ENCODE assay signal across 14 cellular contexts in the genomic region with DNA sequence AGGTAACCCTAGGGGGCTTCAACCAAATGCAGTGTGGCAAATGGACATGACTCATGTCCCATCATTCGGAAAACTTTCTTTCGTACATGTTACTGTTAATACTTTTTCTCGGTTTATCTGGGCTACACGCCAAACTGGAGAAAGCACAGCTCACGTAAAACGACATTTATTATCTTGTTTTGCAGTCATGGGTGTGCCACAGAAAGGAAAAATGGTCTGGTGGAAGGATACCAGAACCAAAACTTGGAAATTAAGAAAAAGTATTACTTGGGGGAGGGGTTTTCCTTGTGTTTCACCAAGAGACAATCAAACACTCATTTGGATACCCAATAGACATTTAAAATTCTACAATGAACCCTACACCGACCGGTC. TPM values are rescaled to one million over a fixed set of nuclear protein-coding genes. Genes with fewer than 3 reads are reported as not detected.
DNase-seq lines count a peak whose midpoint lies in the region; ATAC-seq, FAIRE-seq and TF ChIP-seq lines count a peak whose summit lies in the region.
"Had no signal": no experiment of that assay in that cellular context is flagged by ENCODE, and none has a peak within 500 bp of the region (broad histone marks: within the 10 kb centered on the region; RNA-seq: fewer than 3 reads in every experiment).

No MANE protein-coding gene starts in this region.

- FAIRE-seq in endothelial cell of umbilical vein (lab: Jason Lieb, UNC) (no peak), GM19239 (lab: Jason Lieb, UNC) (no peak)

- H3K9me2 ChIP-seq in PC-3 (replicated peaks; ENCODE audit: low read length) = no peaks in the 10 kb centered on the region

- H3K9ac ChIP-seq in PC-3 (ENCODE audit: low read length) (0 out of 2 replicates have a peak overlapping the region, but pooled peaks have one; percentile 9), endothelial cell of umbilical vein (replicated peaks; ENCODE audit: extremely low read depth, insufficient read depth, low read length) (no peak overlapping the region)

- no peaks in the 10 kb centered on the region for H3K36me3 ChIP-seq in PC-3 (ENCODE audit: low read depth, low read length)
- no peaks in the 10 kb centered on the region for H3K36me3 ChIP-seq in endothelial cell of umbilical vein (ENCODE audit: control insufficient read depth in 2 of 2, extremely low read depth in 1 of 2, insufficient read depth in 2 of 2, low read length in 2 of 2)

- H3K79me2 ChIP-seq in PC-3 (ENCODE audit: low read length) (no peaks in the 10 kb centered on the region), endothelial cell of umbilical vein (ENCODE audit: control insufficient read depth, insufficient read depth, low read length) (no peaks in the 10 kb centered on the region)

- DNase-seq in PC-3 = peak; percentile 36
- DNase-seq in endothelial cell of umbilical vein (ENCODE audit: low read depth, low spot score) = peak; percentile 60
- no peak for DNase-seq in GM19239 (ENCODE audit: insufficient read length, low spot score)
- no peak for DNase-seq in nucleus accumbens (lab: John Stamatoyannopoulos, UW)
- no peak for DNase-seq in cerebellar nuclear complex (lab: John Stamatoyannopoulos, UW)
- DNase-seq: activated CD4-positive, alpha-beta T cell treated with anti-CD3 and anti-CD28 coated beads for 4 hours; body of pancreas; Kasumi-1; naive thymus-derived CD8-positive, alpha-beta T cell had no signal

- H3K9me1 ChIP-seq in endothelial cell of umbilical vein (replicated peaks; ENCODE audit: control insufficient read depth, extremely low read depth, insufficient read depth, low read length) = no peaks in the 10 kb centered on the region

- H3K4me1 ChIP-seq in PC-3 (ENCODE audit: insufficient read depth, low read length) (peaks cover 35% of the 10 kb centered on the region), endothelial cell of umbilical vein (ENCODE audit: control insufficient read depth, extremely low read depth, insufficient read depth, low read length) (peaks cover 8% of the 10 kb centered on the region)

- H2AFZ ChIP-seq in PC-3 (ENCODE audit: low read length) = peak overlapping the region; percentile 77
- no peak overlapping the region for H2AFZ ChIP-seq in endothelial cell of umbilical vein (ENCODE audit: low read depth, low read length)

- H3K27me3 ChIP-seq in PC-3 (ENCODE audit: low read length) (no peaks in the 10 kb centered on the region), endothelial cell of umbilical vein (ENCODE audit: control insufficient read depth in 2 of 2, insufficient read depth in 2 of 2, low read length in 2 of 2) (peaks cover 51 to 54% of the 10 kb centered on the region in 2 experiments)

- intact Hi-C loops in PC-3 (cut with micrococcal nuclease) = no loop called here
- intact Hi-C loops in endothelial cell of umbilical vein (cut with micrococcal nuclease) = no loop called here

- H3K4me2 ChIP-seq in PC-3 (ENCODE audit: low read length) (peak overlapping the region; percentile 83), endothelial cell of umbilical vein (ENCODE audit: insufficient read depth, low read length) (peak overlapping the region; percentile 30)

- H4K20me1 ChIP-seq in PC-3 (ENCODE audit: low read length) (no peaks in the 10 kb centered on the region), endothelial cell of umbilical vein (replicated peaks; ENCODE audit: control insufficient read depth, extremely low read depth, insufficient read depth, low read length) (no peaks in the 10 kb centered on the region)

- no peak for ATAC-seq in PC-3
- no peak for ATAC-seq in HG02678 (IDR thresholded peaks at IDR 0.05; ENCODE audit: unreplicated experiment)
- ATAC-seq: body of pancreas; naive thymus-derived CD8-positive, alpha-beta T cell had no signal

- POLR2A ChIA-PET in PC-3 (lab: Charles Lee; ENCODE audit: unreplicated experiment) (no interaction called here), endothelial cell of umbilical vein (lab: Charles Lee) (no interaction called here)

- no peaks in the 10 kb centered on the region for H3K9me3 Mint-ChIP-seq in nephron
- H3K9me3 Mint-ChIP-seq: activated T-helper 2 cell treated with anti-CD3 and anti-CD28 coated beads, Interferon-gamma antibody, Interleukin-2, Interleukin-4, amounts not matched to agents 10 μg/mL and 5 μg/mL and 100 μg/mL, durations not matched to agents 14 hours and 24 hours and 36 hours; naive thymus-derived CD8-positive, alpha-beta T cell had no signal

- H3K4me3 ChIP-seq in PC-3 (ENCODE audit: low read length) (peak overlapping the region; percentile 62), endothelial cell of umbilical vein (replicated peaks in 1 of 3; ENCODE audit: insufficient read depth in 1 of 3, low read depth in 1 of 3, low read length in 3 of 3) (no peak overlapping the region)
- H3K4me3 ChIP-seq: body of pancreas had no signal

- H3K9me3 ChIP-seq in PC-3 (ENCODE audit: low read length) = no peaks in the 10 kb centered on the region
- no peaks in the 10 kb centered on the region for H3K9me3 ChIP-seq in endothelial cell of umbilical vein (replicated peaks; ENCODE audit: control insufficient read depth, insufficient read depth, low read length)
- H3K9me3 ChIP-seq: body of pancreas had no signal

- H3K4me1 Mint-ChIP-seq in nephron = peaks cover 16% of the 10 kb centered on the region

- H3K4me3 Mint-ChIP-seq in nephron = peak overlapping the region in 2 of 3 experiments; percentile 5 to 44
- H3K4me3 Mint-ChIP-seq: naive thymus-derived CD8-positive, alpha-beta T cell had no signal

- H3K27ac Mint-ChIP-seq in nephron = no peak overlapping the region
- H3K27ac Mint-ChIP-seq: activated T-helper 2 cell treated with anti-CD3 and anti-CD28 coated beads, Interferon-gamma antibody, Interleukin-2, Interleukin-4, amounts not matched to agents 10 μg/mL and 5 μg/mL and 100 μg/mL, durations not matched to agents 14 hours and 24 hours and 36 hours; naive thymus-derived CD8-positive, alpha-beta T cell had no signal

- H3K27me3 Mint-ChIP-seq in nephron (ENCODE audit: low read depth) = peaks cover 98% of the 10 kb centered on the region

- dilution Hi-C loops in endothelial cell of umbilical vein (cut with MboI; ENCODE audit: extremely low pct_ligation_motif_present, low sequenced_read_pairs) = no loop called here

- BruUV-seq in PC-3 (replicated peaks; lab: Mats Ljungman, UMichigan) (no TSS peak), endothelial cell of umbilical vein (replicated peaks; lab: Mats Ljungman, UMichigan) (no TSS peak)

- H3K27ac ChIP-seq in C4-2B (peak overlapping the region; percentile 66; the same call in 1 of the 2 replicates), PC-3 (ENCODE audit: low read length) (no peak overlapping the region), endothelial cell of umbilical vein (ENCODE audit: insufficient read depth, low read depth, low read length) (no peak overlapping the region)
- H3K27ac ChIP-seq: body of pancreas had no signal

- no peaks in the 10 kb centered on the region for H3K36me3 Mint-ChIP-seq in nephron (ENCODE audit: low read depth)
- H3K36me3 Mint-ChIP-seq: naive thymus-derived CD8-positive, alpha-beta T cell had no signal

- H3F3A ChIP-seq in PC-3 (ENCODE audit: low read length, unreplicated experiment) = no peaks in the 10 kb centered on the region

- TF ChIP-seq POLR2A in endothelial cell of umbilical vein (IDR thresholded peaks at IDR 0.05; ENCODE audit: low read depth, low read length) = no peak

- CTCF ChIA-PET in PC-3 (lab: Charles Lee) = interaction anchor here (0.5 to 1.0 kb wide), 5 partner anchors 12 to 725 kb away, joined by 3 to 4 read pairs (median 3); no protein-coding TSS in a partner anchor
- CTCF ChIA-PET in endothelial cell of umbilical vein (lab: Charles Lee) = interaction anchor here (0.7 to 11.0 kb wide), 11 partner anchors 8 to 683 kb away, joined by 3 to 191 read pairs (median 7); a partner anchor contains a TSS

- TF ChIP-seq CTCF in C4-2B (conservative IDR thresholded peaks at IDR 0.05) (no peak), PC-3 (conservative IDR thresholded peaks at IDR 0.05; ENCODE audit: low read depth, low read length) (no peak), endothelial cell of umbilical vein (IDR thresholded peaks at IDR 0.05; ENCODE audit: extremely low read depth in 1 of 2, insufficient read depth in 1 of 2, low read depth in 1 of 2, low read length in 2 of 2) (no peak), nephron (IDR thresholded peaks at IDR 0.05; ENCODE audit: unreplicated experiment in 3 of 3) (no peak)

TF ChIP-seq in endothelial cell of umbilical vein, 7 proteins besides CTCF, POLR2A, EP300 and RAD21 (continues in another document):
- TF ChIP-seq MYC (IDR thresholded peaks at IDR 0.05; ENCODE audit: low read depth, low read length) (no peak), POLR2AphosphoS5 (IDR thresholded peaks at IDR 0.05; ENCODE audit: insufficient read depth, low read depth, low read length) (no peak)

RNA-seq across cellular contexts. Expression of a gene that starts 23.6 kb away (rescaled TPM):
- total RNA-seq in PC-3 (2014; rRNA removed) (not detected in 2 replicates), endothelial cell of umbilical vein (not detected in 2 replicates)
- polyA plus RNA-seq in endothelial cell of umbilical vein = not detected in 2 replicates
- polyA plus RNA-seq in endothelial cell of umbilical vein (2011; cell fraction: cytosol; rRNA removed) = not detected in 2 replicates
- polyA plus RNA-seq in endothelial cell of umbilical vein (2011; cell fraction: nucleus; rRNA removed) = not detected in 2 replicates
- not detected in 2 replicates for polyA plus RNA-seq in endothelial cell of umbilical vein (2012)
- polyA minus RNA-seq in endothelial cell of umbilical vein = not detected in 2 replicates
- not detected for polyA minus RNA-seq in endothelial cell of umbilical vein (2011; cell fraction: cytosol; rRNA and poly(A)+ RNA removed)
- not detected in 2 replicates for polyA minus RNA-seq in endothelial cell of umbilical vein (2011; cell fraction: nucleus; rRNA and poly(A)+ RNA removed)
- total RNA-seq: activated T-helper 2 cell treated with anti-CD3 and anti-CD28 coated beads, Interferon-gamma antibody, Interleukin-2, Interleukin-4, amounts not matched to agents 10 μg/mL and 5 μg/mL and 100 μg/mL, durations not matched to agents 14 hours and 24 hours and 36 hours; naive thymus-derived CD8-positive, alpha-beta T cell had no signal
- polyA plus RNA-seq: naive thymus-derived CD8-positive, alpha-beta T cell had no signal

RNA-seq across cellular contexts. Expression of a gene that starts 25.1 kb away (rescaled TPM):
- total RNA-seq in PC-3 (2014; rRNA removed) (0.55 and 1.2 TPM in 2 replicates), endothelial cell of umbilical vein (not detected in 2 replicates)
- not detected in 2 replicates for polyA plus RNA-seq in endothelial cell of umbilical vein
- polyA plus RNA-seq in endothelial cell of umbilical vein (2011; cell fraction: cytosol; rRNA removed) = not detected in 2 replicates
- not detected in 2 replicates for polyA plus RNA-seq in endothelial cell of umbilical vein (2011; cell fraction: nucleus; rRNA removed)
- not detected in 2 replicates for polyA plus RNA-seq in endothelial cell of umbilical vein (2012)
- not detected in 2 replicates for polyA minus RNA-seq in endothelial cell of umbilical vein
- polyA minus RNA-seq in endothelial cell of umbilical vein (2011; cell fraction: cytosol; rRNA and poly(A)+ RNA removed) = 1.6 TPM
- not detected in 2 replicates for polyA minus RNA-seq in endothelial cell of umbilical vein (2011; cell fraction: nucleus; rRNA and poly(A)+ RNA removed)
- total RNA-seq: body of pancreas had no signal

RNA-seq across cellular contexts. Expression of a gene that starts 55.9 kb away (rescaled TPM):
- 1.4 and 3.6 TPM in 2 replicates for total RNA-seq in PC-3 (2014; rRNA removed)
- total RNA-seq in endothelial cell of umbilical vein = not detected in 2 replicates
- 0.01 TPM in 1 of 2 replicates, not detected in the other for polyA plus RNA-seq in endothelial cell of umbilical vein
- polyA plus RNA-seq in endothelial cell of umbilical vein (2011; cell fraction: cytosol; rRNA removed) = 0.06 TPM in 1 of 2 replicates, not detected in the other
- polyA plus RNA-seq in endothelial cell of umbilical vein (2011; cell fraction: nucleus; rRNA removed) = not detected in 2 replicates
- polyA plus RNA-seq in endothelial cell of umbilical vein (2012) = 0.07 and 0.11 TPM in 2 replicates
- not detected in 2 replicates for polyA minus RNA-seq in endothelial cell of umbilical vein
- 1.0 TPM for polyA minus RNA-seq in endothelial cell of umbilical vein (2011; cell fraction: cytosol; rRNA and poly(A)+ RNA removed)
- not detected in 2 replicates for polyA minus RNA-seq in endothelial cell of umbilical vein (2011; cell fraction: nucleus; rRNA and poly(A)+ RNA removed)
- total RNA-seq: activated T-helper 2 cell treated with anti-CD3 and anti-CD28 coated beads, Interferon-gamma antibody, Interleukin-2, Interleukin-4, amounts not matched to agents 10 μg/mL and 5 μg/mL and 100 μg/mL, durations not matched to agents 14 hours and 24 hours and 36 hours; body of pancreas; epithelial cell of proximal tubule had no signal

Comparison
In these comparisons a context has a peak if more than half of its experiments do, and no peak if none do; other contexts are left out.
1. DNase-seq: peak in PC-3 (single experiment) and endothelial cell of umbilical vein (single experiment); none in GM19239 (single experiment), nucleus accumbens (0 of 56) and cerebellar nuclear complex (0 of 2).